8 cellular contexts compared by ENCODE assay signal in the genomic region with DNA sequence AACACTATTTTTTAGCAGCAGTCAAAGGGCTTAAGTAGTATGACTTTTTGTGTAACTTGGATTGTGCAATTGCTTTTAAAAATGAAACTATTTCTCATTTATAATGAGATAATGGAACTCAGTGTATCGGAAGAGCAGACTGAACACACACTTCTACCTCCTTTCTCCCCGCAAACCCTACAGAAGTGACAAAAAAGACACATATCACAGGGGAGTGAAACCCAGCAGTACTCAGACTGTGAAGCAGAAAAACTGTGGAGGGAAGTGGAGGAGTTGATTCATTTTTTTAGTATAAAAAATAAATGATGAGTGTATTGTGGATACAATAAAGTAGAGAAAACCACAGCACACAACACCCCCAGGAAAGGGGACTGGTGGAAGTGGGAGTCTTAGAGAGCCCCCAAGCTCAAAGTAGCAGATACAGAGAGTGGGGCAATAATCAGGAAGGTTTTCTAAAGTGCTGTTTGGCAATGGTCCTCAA. TPM values are rescaled to one million over a fixed set of nuclear protein-coding genes. Genes with fewer than 3 reads are reported as not detected.
A peak's percentile ranks its signal among the peaks of the same experiment; 100 is the strongest.
DNase-seq lines count a peak whose midpoint lies in the region; ATAC-seq, FAIRE-seq and TF ChIP-seq lines count a peak whose summit lies in the region.

No MANE protein-coding gene starts in this region.

- no peaks in the 10 kb centered on the region; a peak in 1 of 4 replicates for H3K36me3 ChIP-seq in GM12878 (ENCODE audit: control insufficient read depth in 2 of 2, insufficient read depth in 2 of 2, low read length in 1 of 2)

- ATAC-seq in HG03064 (IDR thresholded peaks at IDR 0.05; ENCODE audit: low read depth, unreplicated experiment) = peak; percentile 60
- peak; percentile 56 for ATAC-seq in GM12878
- ATAC-seq in left colon = no peak
- ATAC-seq in HG02571 (IDR thresholded peaks at IDR 0.05; ENCODE audit: unreplicated experiment) = no peak

- no peaks in the 10 kb centered on the region for H3K9me3 Mint-ChIP-seq in nephron
- no peaks in the 10 kb centered on the region for H3K9me3 Mint-ChIP-seq in type B pancreatic cell

- no peaks in the 10 kb centered on the region for H3K9me3 ChIP-seq in GM12878 (replicated peaks; ENCODE audit: control insufficient read depth, insufficient read depth, low read length)

- TF ChIP-seq CTCF in GM12878 (IDR thresholded peaks at IDR 0.05 in 2 of 3, conservative IDR thresholded peaks at IDR 0.05 in 1 of 3; ENCODE audit: control insufficient read depth in 2 of 3, extremely low read depth in 1 of 3, insufficient read depth in 1 of 3, low read depth in 3 of 3, low read length in 3 of 3) = no peak
- no peak for TF ChIP-seq CTCF in nephron (IDR thresholded peaks at IDR 0.05; ENCODE audit: unreplicated experiment in 3 of 3)
- TF ChIP-seq CTCF in type B pancreatic cell (conservative IDR thresholded peaks at IDR 0.05) = no peak

- no peaks in the 10 kb centered on the region; the same call in 1 of the 2 replicates for H3K79me2 ChIP-seq in GM12878 (ENCODE audit: control insufficient read depth, insufficient read depth, low read length)

- peak overlapping the region; percentile 34 for H3K4me2 ChIP-seq in GM12878 (ENCODE audit: control insufficient read depth, insufficient read depth)

- H3K27ac Mint-ChIP-seq in nephron (peak overlapping the region in 2 of 3 experiments; percentile 38 to 63), type B pancreatic cell (no peak overlapping the region)

- H3K4me3 ChIP-seq in GM12878 = no peak overlapping the region

- DNase-seq in GM12891 (ENCODE audit: insufficient read length, low spot score) = peak; percentile 11
- peak; percentile 40 for DNase-seq in GM12878 (ENCODE audit: low read depth, low spot score)
- no peak for DNase-seq in type B pancreatic cell (ENCODE audit: extremely low spot score, unreplicated experiment)
- DNase-seq in amniotic stem cell (lab: John Stamatoyannopoulos, UW) = no peak
- DNase-seq in left colon = no peak

- RAD21 ChIA-PET in GM12878 (lab: Charles Lee; ENCODE audit: unreplicated experiment) = interaction anchor here (1.5 to 3.9 kb wide), 2 partner anchors 9 to 177 kb away, joined by 4 to 70 read pairs; partner anchors contain the start of gene LPAR6

- H2AFZ ChIP-seq in GM12878 (ENCODE audit: control insufficient read depth, low read depth, low read length) = no peak overlapping the region

- TF ChIP-seq POLR2A in GM12891 (IDR thresholded peaks at IDR 0.05; ENCODE audit: low read depth, low read length) (no peak), GM12878 (IDR thresholded peaks at IDR 0.05; ENCODE audit: low read depth, low read length) (no peak)

- in situ Hi-C loops in GM12878 (cut with MboI) = no loop called here

- no peaks in the 10 kb centered on the region for H3K27me3 ChIP-seq in GM12878 (replicated peaks in 1 of 2; ENCODE audit: control insufficient read depth in 2 of 2, insufficient read depth in 2 of 2, low read length in 1 of 2)

- POLR2A ChIA-PET in GM12878 (lab: Charles Lee) = no interaction called here

- H4K20me1 ChIP-seq in GM12878 (ENCODE audit: control insufficient read depth, insufficient read depth) = no peaks in the 10 kb centered on the region

- H3K27me3 Mint-ChIP-seq in nephron (ENCODE audit: low read depth) = no peaks in the 10 kb centered on the region
- no peaks in the 10 kb centered on the region for H3K27me3 Mint-ChIP-seq in type B pancreatic cell

- no peak overlapping the region for H3K4me3 Mint-ChIP-seq in nephron
- no peak overlapping the region for H3K4me3 Mint-ChIP-seq in type B pancreatic cell

- 58% methylated on average over 2 of the region's 2 CpGs for WGBS in GM12878 (ENCODE audit: insufficient coverage, insufficient replicate concordance, low lambda C conversion rate, missing lambda C conversion rate)

- peaks cover 43% of the 10 kb centered on the region for H3K4me1 Mint-ChIP-seq in nephron
- peaks cover 23% of the 10 kb centered on the region for H3K4me1 Mint-ChIP-seq in type B pancreatic cell (ENCODE audit: unreplicated experiment)

- peak; percentile 83 for FAIRE-seq in GM12891 (lab: Jason Lieb, UNC)
- no peak for FAIRE-seq in GM12878 (lab: Jason Lieb, UNC)

- H3K36me3 Mint-ChIP-seq in nephron (ENCODE audit: low read depth) = peaks cover 4% of the 10 kb centered on the region
- no peaks in the 10 kb centered on the region for H3K36me3 Mint-ChIP-seq in type B pancreatic cell

- no peak for TF ChIP-seq RAD21 in GM12878 (IDR thresholded peaks at IDR 0.05; ENCODE audit: insufficient read depth, low read depth, low read length)

- H3K4me1 ChIP-seq in GM12878 (ENCODE audit: control insufficient read depth, insufficient read depth, low read length) = peaks cover 25% of the 10 kb centered on the region; the same call in 1 of the 2 replicates

- intact Hi-C loops in GM12878 (cut with micrococcal nuclease; ENCODE audit: unreplicated experiment) (loop anchor here (2.0 kb wide), 1 partner anchor 176 kb away; no protein-coding TSS in a partner anchor), left colon (cut with DNase I, micrococcal nuclease) (loop anchor here in 1 of 2 donors (10.0 kb wide), 1 partner anchor 162 kb away; no protein-coding TSS in a partner anchor)

- SMC1A ChIA-PET in GM12878 (lab: Charles Lee; ENCODE audit: uncharacterized antibody, unreplicated experiment) = interaction anchor here (0.7 to 3.4 kb wide), 9 partner anchors 9 to 276 kb away, joined by 3 to 47 read pairs (median 4); partner anchors contain the start of gene LPAR6

- CTCF ChIA-PET in GM12878 (lab: Yijun Ruan, JAX) = interaction anchor here (1.2 to 3.4 kb wide), 3 partner anchors 69 to 366 kb away, joined by 4 to 52 read pairs (median 10); no protein-coding TSS in a partner anchor

- BruUV-seq in GM12878 (replicated peaks; lab: Mats Ljungman, UMichigan) = no TSS peak

- H3K27ac ChIP-seq in GM12878 (ENCODE audit: control insufficient read depth, insufficient read depth) = no peak overlapping the region

- H3K9ac ChIP-seq in GM12878 (ENCODE audit: control insufficient read depth, insufficient read depth, low read length) = no peak overlapping the region

- no peak for TF ChIP-seq EP300 in GM12878 (IDR thresholded peaks at IDR 0.05; ENCODE audit: borderline replicate concordance in 1 of 2, control insufficient read depth in 1 of 2, low read depth in 2 of 2, low read length in 2 of 2)

TF ChIP-seq in GM12891, 5 proteins besides CTCF, POLR2A, EP300 and RAD21:
- peak; percentile 47; the same call in 1 of the 2 replicates for TF ChIP-seq SPI1 (IDR thresholded peaks at IDR 0.05; ENCODE audit: low read depth, low read length)
- no peak for TF ChIP-seq PAX5 (IDR thresholded peaks at IDR 0.05; ENCODE audit: insufficient read depth, low read length, severe bottlenecking)

TF ChIP-seq in GM12878, 131 proteins besides CTCF, POLR2A, EP300 and RAD21 (continues in another document):
- TF ChIP-seq TARDBP (IDR thresholded peaks at IDR 0.05; ENCODE audit: borderline replicate concordance) (no peak), NFYA (IDR thresholded peaks at IDR 0.05; ENCODE audit: borderline replicate concordance, low read depth, low read length) (no peak), MEF2A (IDR thresholded peaks at IDR 0.05; ENCODE audit: insufficient read depth, low read depth, low read length) (no peak), PRDM15 (CRISPR knock-in tag; IDR thresholded peaks at IDR 0.05) (no peak), EGR1 (IDR thresholded peaks at IDR 0.05; ENCODE audit: borderline replicate concordance in 1 of 2, low read depth in 2 of 2, low read length in 2 of 2) (no peak), NR2C2 (IDR thresholded peaks at IDR 0.05; ENCODE audit: borderline replicate concordance, control insufficient read depth, insufficient read length, low read depth) (no peak)

RNA-seq across cellular contexts. Expression of gene LPAR6, which starts 9.7 kb away (rescaled TPM):
- 0.89 TPM for polyA plus RNA-seq in GM12891 (2012; ENCODE audit: low read depth, missing spikeins)
- total RNA-seq in GM12878 (2013; cell fraction: nucleolus; rRNA removed) = 1.1 and 1.3 TPM in 2 replicates
- total RNA-seq in GM12878 (2014; rRNA removed) (3.4 TPM in 2 replicates), GM12878 (2014; rRNA removed; fragmentation: Illumina TruSeq; extraction: Trizol) (3.1 and 3.4 TPM in 2 replicates), GM12878 (2021) (2.2 TPM in 2 replicates), type B pancreatic cell (ENCODE audit: low replicate concordance) (2.4 and 10.1 TPM in 2 replicates), left colon (10 to 100 TPM in 1 of 2 donors, 1 to 10 TPM in 1; 7.6 to 16.4 TPM)
- 4.4 TPM for polyA plus RNA-seq in GM12878 (2011; ENCODE audit: low read depth)
- polyA plus RNA-seq in GM12878 (2011; rRNA removed) (3.1 and 5.8 TPM in 2 replicates), GM12878 (2014; fragmentation: Illumina TruSeq; extraction: Trizol) (4.2 and 7.5 TPM in 2 replicates), GM12878 (2014; fragmentation: Nextera tagmentation; extraction: Ambion mirVana) (1 to 10 TPM; 2.0 to 3.2 TPM), GM12878 (2014; rRNA removed) (1.9 and 2.3 TPM in 2 replicates), GM12878 (2016; fragmentation: Nextera tagmentation; extraction: Ambion mirVana) (1 to 10 TPM; 1.4 to 2.6 TPM)
- polyA plus RNA-seq in GM12878 (2011; cell fraction: cytosol; rRNA removed) = 0.84 and 0.94 TPM in 2 replicates
- 1.8 and 2.0 TPM in 2 replicates for polyA plus RNA-seq in GM12878 (2011; cell fraction: nucleus; rRNA removed)
- 7.4 and 14.4 TPM in 2 replicates for polyA plus RNA-seq in GM12878 (2012)
- polyA minus RNA-seq in GM12878 (2011; rRNA and poly(A)+ RNA removed) = 0.51 and 0.52 TPM in 2 replicates
- polyA minus RNA-seq in GM12878 (2011; cell fraction: cytosol; rRNA and poly(A)+ RNA removed) = not detected in 2 replicates
- polyA minus RNA-seq in GM12878 (2011; cell fraction: nucleus; rRNA and poly(A)+ RNA removed) = 1.1 TPM in 2 replicates

Comparison
In these comparisons a context has a peak if more than half of its experiments do, and no peak if none do; other contexts are left out.
1. DNase-seq: peak in GM12891 (single experiment) and GM12878 (single experiment); none in type B pancreatic cell (single experiment), amniotic stem cell (single experiment) and left colon (0 of 2).
2. ATAC-seq: peak in HG03064 (single experiment) and GM12878 (single experiment); none in left colon (single experiment) and HG02571 (single experiment).